In the genomic region with DNA sequence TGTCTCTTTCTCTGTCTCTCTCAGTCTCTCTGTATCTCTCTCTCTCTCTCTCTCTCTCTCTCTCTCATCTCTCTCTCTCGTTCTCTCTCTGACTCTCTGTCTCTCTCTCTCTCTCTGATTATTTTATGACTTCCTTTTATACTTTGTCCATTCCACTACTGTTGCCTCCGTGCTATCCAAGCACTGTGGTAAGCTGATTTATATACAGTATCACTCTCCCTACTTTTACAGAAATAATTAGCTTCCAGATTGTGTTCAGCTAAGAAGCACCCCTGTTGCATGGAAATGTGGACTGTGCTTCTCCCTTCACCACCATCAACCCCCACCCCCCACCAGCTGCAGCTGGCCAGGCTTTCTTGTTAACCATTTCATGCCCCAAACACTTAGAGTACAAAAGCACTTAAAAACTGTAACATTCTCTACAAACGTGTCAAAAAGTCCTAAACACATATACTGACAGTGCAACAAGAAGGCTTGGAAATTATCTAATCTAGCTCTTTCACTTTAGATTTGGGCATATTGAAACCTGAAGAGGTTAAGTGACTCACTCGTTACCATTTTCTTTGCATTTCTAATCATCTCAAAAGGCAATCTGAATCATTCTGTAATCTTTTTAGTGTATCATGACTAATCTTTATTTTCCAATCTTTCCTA, we compare ENCODE assay signal across 11 cellular contexts. TPM values are rescaled to one million over a fixed set of nuclear protein-coding genes. Genes with fewer than 3 reads are reported as not detected.
DNase-seq lines count a peak whose midpoint lies in the region; ATAC-seq and TF ChIP-seq lines count a peak whose summit lies in the region.
"Had no signal": no experiment of that assay in that cellular context is flagged by ENCODE, and none has a peak within 500 bp of the region (broad histone marks: within the 10 kb centered on the region; RNA-seq: fewer than 3 reads in every experiment).

No MANE protein-coding gene starts in this region.

- no peaks in the 10 kb centered on the region for H4K20me1 ChIP-seq in neural progenitor cell (ENCODE audit: low read depth)

- peak overlapping the region; percentile 69 for H3K4me2 ChIP-seq in neural progenitor cell

- peak overlapping the region; percentile 71 for H3K4me3 Mint-ChIP-seq in activated T-helper 17 cell treated with anti-CD3 and anti-CD28 coated beads, Interleukin-2, amount 50 U/mL, for 72 hours
- H3K4me3 Mint-ChIP-seq in neural progenitor cell, result no peak overlapping the region
- H3K4me3 Mint-ChIP-seq in T-helper 2 cell treated with Interferon-gamma antibody and Interleukin-4, amounts not matched to agents 5 μg/mL and 100 μg/mL, for 36 hours, result no peak overlapping the region

- peak overlapping the region; percentile 71 for H2AFZ ChIP-seq in neural progenitor cell (replicated peaks)

- TF ChIP-seq CTCF in neural progenitor cell (IDR thresholded peaks at IDR 0.05), result no peak
- TF ChIP-seq CTCF in left lung (IDR thresholded peaks at IDR 0.05), result no peak

- H3K79me2 ChIP-seq in neural progenitor cell (ENCODE audit: low read depth), result no peaks in the 10 kb centered on the region

- H3K27ac Mint-ChIP-seq in activated T-helper 17 cell treated with anti-CD3 and anti-CD28 coated beads, Interleukin-2, amount 50 U/mL, for 72 hours, result peak overlapping the region; percentile 83
- H3K27ac Mint-ChIP-seq in neural progenitor cell, result peak overlapping the region; percentile 61
- no peak overlapping the region for H3K27ac Mint-ChIP-seq in T-helper 2 cell treated with Interferon-gamma antibody and Interleukin-4, amounts not matched to agents 5 μg/mL and 100 μg/mL, for 36 hours

- H3K27ac ChIP-seq in neural progenitor cell (no peak overlapping the region), left lung (peak overlapping the region in 1 of 2 donors; percentile 34)

- H3K4me1 ChIP-seq in neural progenitor cell (peaks cover 40% of the 10 kb centered on the region), left lung (peaks cover 0 to 15% of the 10 kb centered on the region in 2 donors)

- peak; percentile 91 for ATAC-seq in activated T-helper 17 cell treated with anti-CD3 and anti-CD28 coated beads, Interleukin-2, amount 50 U/mL, for 72 hours (replicated peaks)
- ATAC-seq in left lung, result no peak

- no peaks in the 10 kb centered on the region for H3K27me3 ChIP-seq in neural progenitor cell
- no peaks in the 10 kb centered on the region for H3K27me3 ChIP-seq in left lung

- peaks cover 19% of the 10 kb centered on the region for H3K4me1 Mint-ChIP-seq in activated T-helper 17 cell treated with anti-CD3 and anti-CD28 coated beads, Interleukin-2, amount 50 U/mL, for 72 hours
- peaks cover 44% of the 10 kb centered on the region for H3K4me1 Mint-ChIP-seq in neural progenitor cell
- H3K4me1 Mint-ChIP-seq in T-helper 2 cell treated with Interferon-gamma antibody and Interleukin-4, amounts not matched to agents 5 μg/mL and 100 μg/mL, for 36 hours (ENCODE audit: low read depth), result peaks cover 7% of the 10 kb centered on the region

- intact Hi-C loops in left lung (cut with DNase I), result no loop called here

- H3K36me3 Mint-ChIP-seq in activated T-helper 17 cell treated with anti-CD3 and anti-CD28 coated beads, Interleukin-2, amount 50 U/mL, for 72 hours (ENCODE audit: low read depth), result no peaks in the 10 kb centered on the region
- no peaks in the 10 kb centered on the region for H3K36me3 Mint-ChIP-seq in neural progenitor cell
- H3K36me3 Mint-ChIP-seq in T-helper 2 cell treated with Interferon-gamma antibody and Interleukin-4, amounts not matched to agents 5 μg/mL and 100 μg/mL, for 36 hours (ENCODE audit: low read depth), result no peaks in the 10 kb centered on the region

- no peaks in the 10 kb centered on the region for H3K36me3 ChIP-seq in neural progenitor cell
- H3K36me3 ChIP-seq in left lung, result no peaks in the 10 kb centered on the region

- DNase-seq in NCI-H510A treated with DMSO at 0.1 percent for 48 hours (lab: John Stamatoyannopoulos, UW), result peak; percentile 73
- DNase-seq in NCI-H510A (lab: John Stamatoyannopoulos, UW), result no peak
- DNase-seq in HCEC 1CT, result peak; percentile 70
- peak; percentile 49 for DNase-seq in neural progenitor cell (ENCODE audit: low spot score)
- DNase-seq in stimulated activated naive CD4-positive, alpha-beta T cell treated with Interleukin-2 at 50 U/mL for 16 hours (lab: John Stamatoyannopoulos, UW), result no peak
- no peak for DNase-seq in left lung
- no peak for DNase-seq in T-helper 2 cell treated with Interferon-gamma antibody and Interleukin-4, amounts not matched to agents 5 μg/mL and 100 μg/mL, for 36 hours (ENCODE audit: low spot score)
- DNase-seq: effector CD8-positive, alpha-beta T cell; NCI-H774 had no signal

- no peaks in the 10 kb centered on the region for H3K9me3 Mint-ChIP-seq in activated T-helper 17 cell treated with anti-CD3 and anti-CD28 coated beads, Interleukin-2, amount 50 U/mL, for 72 hours
- H3K9me3 Mint-ChIP-seq in neural progenitor cell, result no peaks in the 10 kb centered on the region
- H3K9me3 Mint-ChIP-seq in T-helper 2 cell treated with Interferon-gamma antibody and Interleukin-4, amounts not matched to agents 5 μg/mL and 100 μg/mL, for 36 hours, result no peaks in the 10 kb centered on the region

- H3K9ac ChIP-seq in neural progenitor cell, result no peak overlapping the region

- H3K27me3 Mint-ChIP-seq in activated T-helper 17 cell treated with anti-CD3 and anti-CD28 coated beads, Interleukin-2, amount 50 U/mL, for 72 hours, result peaks cover 23% of the 10 kb centered on the region
- peaks cover 2% of the 10 kb centered on the region for H3K27me3 Mint-ChIP-seq in neural progenitor cell (ENCODE audit: insufficient read depth, low read depth)
- H3K27me3 Mint-ChIP-seq in T-helper 2 cell treated with Interferon-gamma antibody and Interleukin-4, amounts not matched to agents 5 μg/mL and 100 μg/mL, for 36 hours (ENCODE audit: low read depth), result peaks cover 33% of the 10 kb centered on the region

- H3K9me3 ChIP-seq in neural progenitor cell (ENCODE audit: low read depth) (no peaks in the 10 kb centered on the region), left lung (no peaks in the 10 kb centered on the region)

- H3F3A ChIP-seq in neural progenitor cell (ENCODE audit: low read depth), result no peaks in the 10 kb centered on the region

- H3K4me3 ChIP-seq in neural progenitor cell, result no peak overlapping the region
- H3K4me3 ChIP-seq in left lung, result no peak overlapping the region

RNA-seq across cellular contexts. Expression of a gene that starts 11.6 kb away (rescaled TPM):
- not detected for total RNA-seq in activated T-helper 17 cell treated with anti-CD3 and anti-CD28 coated beads, Interleukin-2, amount 50 U/mL, for 72 hours
- total RNA-seq in neural progenitor cell (ENCODE audit: low replicate concordance), result 0.59 and 1.2 TPM in 2 replicates
- 100 to 1,000 TPM in 1 of 2 donors, 10 to 100 TPM in 1; 63.1 to 164 TPM for total RNA-seq in left lung
- total RNA-seq: activated CD8-positive, alpha-beta memory T cell treated with anti-CD3 and anti-CD28 coated beads for 36 hours had no signal

RNA-seq across cellular contexts. Expression of a gene that starts 16.6 kb away (rescaled TPM):
- total RNA-seq in activated T-helper 17 cell treated with anti-CD3 and anti-CD28 coated beads, Interleukin-2, amount 50 U/mL, for 72 hours, result 10 to 100 TPM; 12.8 to 14.7 TPM
- total RNA-seq in neural progenitor cell (ENCODE audit: low replicate concordance) (26.5 and 30.4 TPM in 2 replicates), left lung (10 to 100 TPM; 22.9 to 23.6 TPM)

Comparison
In these comparisons a context has a peak if more than half of its experiments do, and no peak if none do; other contexts are left out.
1. DNase-seq: peak in NCI-H510A treated with DMSO at 0.1 percent for 48 hours (single experiment), HCEC 1CT (single experiment) and neural progenitor cell (single experiment); none in NCI-H510A (single experiment), stimulated activated naive CD4-positive, alpha-beta T cell treated with Interleukin-2 at 50 U/mL for 16 hours (single experiment), left lung (0 of 2) and T-helper 2 cell treated with Interferon-gamma antibody and Interleukin-4, amounts not matched to agents 5 μg/mL and 100 μg/mL, for 36 hours (single experiment).
2. RNA of a gene that starts 11.6 kb away (total RNA-seq): 63.1 to 164 TPM in left lung; 0.59 to 1.2 TPM in neural progenitor cell and not detected in activated T-helper 17 cell treated with anti-CD3 and anti-CD28 coated beads, Interleukin-2, amount 50 U/mL, for 72 hours; every median in the first group is over 10 times any median in the second.